In genomic region chr11:67485873-67486343, GRCh38 we compare ENCODE assay signal across 12 cellular contexts. TPM values are rescaled to one million over a fixed set of nuclear protein-coding genes. Genes with fewer than 3 reads are reported as not detected.
DNase-seq lines count a peak whose midpoint lies in the region; ATAC-seq and TF ChIP-seq lines count a peak whose summit lies in the region.
"Not testable (repeated sequence)": the region's sequence is repeated elsewhere in the genome, so short reads cannot be mapped to it uniquely, and the experiment has no call there.
"Had no signal": no experiment of that assay in that cellular context is flagged by ENCODE, and none has a peak within 500 bp of the region (broad histone marks: within the 10 kb centered on the region; RNA-seq: fewer than 3 reads in every experiment).

No MANE protein-coding gene starts in this region.

- H3K9me3 ChIP-seq in CD4-positive, CD25-positive, alpha-beta regulatory T cell (ENCODE audit: control insufficient read depth in 2 of 2, low read length in 2 of 2); Loucy (ENCODE audit: insufficient read depth, low read depth, low read length): not testable (repeated sequence)

- peaks cover 9 to 74% (median 51%) of the 10 kb centered on the region in 4 donors for H3K4me1 Mint-ChIP-seq in CD4-positive, CD25-positive, alpha-beta regulatory T cell
- H3K4me1 Mint-ChIP-seq in T-cell (peaks cover 65 to 69% (median 67%) of the 10 kb centered on the region in 3 donors), MCF 10A (ENCODE audit: insufficient read depth, unreplicated experiment) (peaks cover 36% of the 10 kb centered on the region)
- peaks cover 68% of the 10 kb centered on the region for H3K4me1 Mint-ChIP-seq in activated T-cell treated with anti-CD3 and anti-CD28 coated beads, Interleukin-2, amount 50 U/mL, for 4 hours (ENCODE audit: low read depth)
- peaks cover 83% of the 10 kb centered on the region for H3K4me1 Mint-ChIP-seq in stimulated activated effector memory CD8-positive, alpha-beta T cell treated with anti-CD3 and anti-CD28 coated beads, Interleukin-12 subunit alpha, Interleukin-12 subunit beta, amount 100 ng/mL, for 72 hours

- H2BK5ac ChIP-seq in mesendoderm (ENCODE audit: low read length) = not testable (repeated sequence)

- not testable (repeated sequence) for ATAC-seq in CD4-positive, CD25-positive, alpha-beta regulatory T cell (ENCODE audit: low read depth in 2 of 2); T-cell (replicated peaks in 1 of 4); activated T-cell treated with anti-CD3 and anti-CD28 coated beads, Interleukin-2, amount 50 U/mL, for 4 hours
- ATAC-seq in GM18520 (IDR thresholded peaks at IDR 0.05; ENCODE audit: unreplicated experiment) = peak; percentile 22
- peak; percentile 2 for ATAC-seq in stimulated activated effector memory CD8-positive, alpha-beta T cell treated with anti-CD3 and anti-CD28 coated beads, Interleukin-12 subunit alpha, Interleukin-12 subunit beta, amount 100 ng/mL, for 72 hours

- H3K27ac Mint-ChIP-seq in CD4-positive, CD25-positive, alpha-beta regulatory T cell = peak overlapping the region; percentile 95 to 99 (median 99)
- H3K27ac Mint-ChIP-seq in T-cell (peak overlapping the region; percentile 99), MCF 10A (ENCODE audit: low read depth, unreplicated experiment) (peak overlapping the region; percentile 4)
- peak overlapping the region; percentile 97 for H3K27ac Mint-ChIP-seq in stimulated activated effector memory CD8-positive, alpha-beta T cell treated with anti-CD3 and anti-CD28 coated beads, Interleukin-12 subunit alpha, Interleukin-12 subunit beta, amount 100 ng/mL, for 72 hours

- H3K4me3 Mint-ChIP-seq in CD4-positive, CD25-positive, alpha-beta regulatory T cell = peak overlapping the region; percentile 85 to 97 (median 88)
- H3K4me3 Mint-ChIP-seq in T-cell = peak overlapping the region; percentile 70 to 86 (median 70)
- H3K4me3 Mint-ChIP-seq in activated T-cell treated with anti-CD3 and anti-CD28 coated beads, Interleukin-2, amount 50 U/mL, for 4 hours = peak overlapping the region; percentile 66
- H3K4me3 Mint-ChIP-seq in MCF 10A (ENCODE audit: unreplicated experiment) = not testable (repeated sequence)
- peak overlapping the region; percentile 98 for H3K4me3 Mint-ChIP-seq in stimulated activated effector memory CD8-positive, alpha-beta T cell treated with anti-CD3 and anti-CD28 coated beads, Interleukin-12 subunit alpha, Interleukin-12 subunit beta, amount 100 ng/mL, for 72 hours

- H2BK15ac ChIP-seq in mesendoderm (replicated peaks; ENCODE audit: low read depth) = not testable (repeated sequence)

- DNase-seq in CD4-positive, CD25-positive, alpha-beta regulatory T cell = peak; percentile 24 to 83 (median 40)
- DNase-seq in T-cell (peak in 9 of 34 experiments; percentile 20 to 46 (median 31)), mesendoderm (peak; percentile 53)
- DNase-seq in activated T-cell treated with anti-CD3 and anti-CD28 coated beads, Interleukin-2, amount 50 U/mL, for 4 hours; MCF 10A (ENCODE audit: unreplicated experiment): not testable (repeated sequence)
- peak in 1 of 2 donors; percentile 86 for DNase-seq in stimulated activated effector memory CD8-positive, alpha-beta T cell treated with anti-CD3 and anti-CD28 coated beads, Interleukin-12 subunit alpha, Interleukin-12 subunit beta, amount 100 ng/mL, for 72 hours (ENCODE audit: low spot score in 2 of 2)

- not testable (repeated sequence) for H3K4ac ChIP-seq in mesendoderm (ENCODE audit: low read depth, low read length)

- not testable (repeated sequence) for H4K8ac ChIP-seq in mesendoderm (ENCODE audit: low read depth, low read length)

- not testable (repeated sequence) for H3K9me3 Mint-ChIP-seq in CD4-positive, CD25-positive, alpha-beta regulatory T cell; T-cell; activated T-cell treated with anti-CD3 and anti-CD28 coated beads, Interleukin-2, amount 50 U/mL, for 4 hours; MCF 10A (ENCODE audit: unreplicated experiment); stimulated activated effector memory CD8-positive, alpha-beta T cell treated with anti-CD3 and anti-CD28 coated beads, Interleukin-12 subunit alpha, Interleukin-12 subunit beta, amount 100 ng/mL, for 72 hours

- H3K9me2 ChIP-seq in Loucy (replicated peaks; ENCODE audit: low read depth, low read length) = not testable (repeated sequence)

- not testable (repeated sequence) for H3K23ac ChIP-seq in mesendoderm (ENCODE audit: low read length)

- intact Hi-C loops in MCF 10A (cut with micrococcal nuclease) = not testable (repeated sequence)

- POLR2A ChIA-PET in T-cell (lab: Charles Lee) (interaction anchor here in 1 of 2 donors (0.6 kb wide), 3 partner anchors 72 to 867 kb away, joined by 5 to 11 read pairs (median 9); no protein-coding TSS in a partner anchor), MCF 10A (lab: Yijun Ruan, JAX) (interaction anchor here (1.1 kb wide), 1 partner anchor 57 kb away, joined by 3 read pairs; no protein-coding TSS in a partner anchor)

- peak overlapping the region; percentile 70 for H3K4me2 ChIP-seq in Loucy (ENCODE audit: low read depth, low read length, poor library complexity, severe bottlenecking)
- H3K4me2 ChIP-seq in mesendoderm (ENCODE audit: low read length) = not testable (repeated sequence)

- not testable (repeated sequence) for H3K9ac ChIP-seq in Loucy (ENCODE audit: low read depth, low read length, poor library complexity, severe bottlenecking); mesendoderm (ENCODE audit: low read length)

- H3K27me3 ChIP-seq in CD4-positive, CD25-positive, alpha-beta regulatory T cell (ENCODE audit: control insufficient read depth, insufficient read depth, low read length); Loucy (ENCODE audit: insufficient read depth, low read length, poor library complexity, severe bottlenecking); mesendoderm (ENCODE audit: insufficient read depth, low read length, poor library complexity): not testable (repeated sequence)

- H3K27me3 Mint-ChIP-seq in CD4-positive, CD25-positive, alpha-beta regulatory T cell; T-cell; activated T-cell treated with anti-CD3 and anti-CD28 coated beads, Interleukin-2, amount 50 U/mL, for 4 hours (ENCODE audit: low read depth); MCF 10A (ENCODE audit: insufficient read depth, unreplicated experiment): not testable (repeated sequence)

- not testable (repeated sequence) for H2BK120ac ChIP-seq in mesendoderm (ENCODE audit: low read depth, low read length)

- not testable (repeated sequence) for H3K79me1 ChIP-seq in mesendoderm (ENCODE audit: low read length)

- peaks cover 14% of the 10 kb centered on the region for H4K20me1 ChIP-seq in Loucy (ENCODE audit: insufficient read depth, low read length, poor library complexity, severe bottlenecking)

- peaks cover 30% of the 10 kb centered on the region for H3K36me3 ChIP-seq in CD4-positive, CD25-positive, alpha-beta regulatory T cell (ENCODE audit: control insufficient read depth, insufficient read depth, low read length)
- H3K36me3 ChIP-seq in Loucy (ENCODE audit: insufficient read depth, low read length) = peaks cover 24% of the 10 kb centered on the region; the same call in 1 of the 2 replicates
- H3K36me3 ChIP-seq in mesendoderm (ENCODE audit: control insufficient read depth, insufficient read depth, low read length) = not testable (repeated sequence)

- peak overlapping the region; percentile 49 for H3K4me3 ChIP-seq in CD4-positive, CD25-positive, alpha-beta regulatory T cell (ENCODE audit: low read depth, low read length)
- peak overlapping the region; percentile 50 for H3K4me3 ChIP-seq in Loucy (ENCODE audit: low read length, poor library complexity, severe bottlenecking)
- H3K4me3 ChIP-seq in mesendoderm (ENCODE audit: low read length) = not testable (repeated sequence)

- H3K27ac ChIP-seq in CD4-positive, CD25-positive, alpha-beta regulatory T cell (ENCODE audit: insufficient read depth, low read length, poor library complexity, severe bottlenecking) = peak overlapping the region; percentile 92
- H3K27ac ChIP-seq in mesendoderm (ENCODE audit: low read depth, low read length) = not testable (repeated sequence)

- CTCF ChIA-PET in T-cell (lab: Charles Lee) = not testable (repeated sequence)
- CTCF ChIA-PET in MCF 10A (lab: Yijun Ruan, JAX) = interaction anchor here (0.6 to 1.2 kb wide), 4 partner anchors 16 to 173 kb away, joined by 3 to 5 read pairs (median 3); no protein-coding TSS in a partner anchor

- peaks cover 70% of the 10 kb centered on the region for H3K4me1 ChIP-seq in CD4-positive, CD25-positive, alpha-beta regulatory T cell (ENCODE audit: control insufficient read depth, insufficient read depth, low read length, poor library complexity, severe bottlenecking)
- peaks cover 30% of the 10 kb centered on the region for H3K4me1 ChIP-seq in Loucy (ENCODE audit: insufficient read depth, low read length, poor library complexity, severe bottlenecking)
- H3K4me1 ChIP-seq in mesendoderm (ENCODE audit: control insufficient read depth, low read depth, low read length) = not testable (repeated sequence)

- not testable (repeated sequence) for H3F3A ChIP-seq in Loucy (ENCODE audit: low read depth)

- peaks cover 18% of the 10 kb centered on the region for H3K36me3 Mint-ChIP-seq in CD4-positive, CD25-positive, alpha-beta regulatory T cell
- H3K36me3 Mint-ChIP-seq in T-cell (peaks cover 18% of the 10 kb centered on the region), MCF 10A (ENCODE audit: insufficient read depth, unreplicated experiment) (peaks cover 44% of the 10 kb centered on the region)
- H3K36me3 Mint-ChIP-seq in activated T-cell treated with anti-CD3 and anti-CD28 coated beads, Interleukin-2, amount 50 U/mL, for 4 hours (ENCODE audit: insufficient read depth) = peaks cover 21% of the 10 kb centered on the region
- peaks cover 81% of the 10 kb centered on the region for H3K36me3 Mint-ChIP-seq in stimulated activated effector memory CD8-positive, alpha-beta T cell treated with anti-CD3 and anti-CD28 coated beads, Interleukin-12 subunit alpha, Interleukin-12 subunit beta, amount 100 ng/mL, for 72 hours

- TF ChIP-seq CTCF in Loucy (conservative IDR thresholded peaks at IDR 0.05; ENCODE audit: low read length); MCF 10A (IDR thresholded peaks at IDR 0.05; ENCODE audit: unreplicated experiment): not testable (repeated sequence)

- peaks cover 42% of the 10 kb centered on the region for H3K79me2 ChIP-seq in Loucy (ENCODE audit: insufficient read depth, low read length)
- not testable (repeated sequence) for H3K79me2 ChIP-seq in mesendoderm (ENCODE audit: control insufficient read depth, insufficient read depth, low read length)

- not testable (repeated sequence) for H4K5ac ChIP-seq in mesendoderm (ENCODE audit: low read length)

- not testable (repeated sequence) for H3K56ac ChIP-seq in mesendoderm (ENCODE audit: low read length)

- BruUV-seq in MCF 10A (replicated peaks; lab: Mats Ljungman, UMichigan) = not testable (repeated sequence)

- no CpG with 5 or more reads among the region's 7 CpGs for WGBS in mesendoderm (ENCODE audit: extremely low coverage, insufficient coverage, low lambda C conversion rate)

- H2AK5ac ChIP-seq in mesendoderm (ENCODE audit: low read length) = not testable (repeated sequence)

- not testable (repeated sequence) for H3K18ac ChIP-seq in mesendoderm (ENCODE audit: low read length)

- H2AFZ ChIP-seq in Loucy (ENCODE audit: low read length) = not testable (repeated sequence)

RNA-seq across cellular contexts. Expression of gene AIP, which starts 3.1 kb away (rescaled TPM):
- total RNA-seq in CD4-positive, CD25-positive, alpha-beta regulatory T cell = 124 TPM
- polyA plus RNA-seq in CD4-positive, CD25-positive, alpha-beta regulatory T cell = 100 to 1,000 TPM; 200 to 234 (median 219) TPM
- 100 to 1,000 TPM; 114 to 168 (median 154) TPM for total RNA-seq in T-cell
- total RNA-seq in activated T-cell treated with anti-CD3 and anti-CD28 coated beads, Interleukin-2, amount 50 U/mL, for 4 hours = 100 to 1,000 TPM; 156 to 183 (median 166) TPM
- total RNA-seq in MCF 10A (2022) = 28.7 and 30.5 TPM in 2 replicates
- polyA plus RNA-seq in mesendoderm (2013, experiment 1 of 2) = 14.4 TPM
- polyA plus RNA-seq in mesendoderm (2013, experiment 2 of 2) = 14.2 TPM

RNA-seq across cellular contexts. Expression of gene TMEM134, which starts 16.9 kb away (rescaled TPM):
- total RNA-seq in CD4-positive, CD25-positive, alpha-beta regulatory T cell = 48.7 TPM
- 100 to 1,000 TPM; 148 to 228 (median 172) TPM for polyA plus RNA-seq in CD4-positive, CD25-positive, alpha-beta regulatory T cell
- total RNA-seq in T-cell (100 to 1,000 TPM in 3 of 5 donors, 10 to 100 TPM in 2; 59.9 to 113 (median 106) TPM), MCF 10A (2022) (49.7 and 50.1 TPM in 2 replicates)
- 10 to 100 TPM; 31.1 to 36.3 (median 32.9) TPM for total RNA-seq in activated T-cell treated with anti-CD3 and anti-CD28 coated beads, Interleukin-2, amount 50 U/mL, for 4 hours
- 27.8 TPM for polyA plus RNA-seq in mesendoderm (2013, experiment 1 of 2)
- 25.7 TPM for polyA plus RNA-seq in mesendoderm (2013, experiment 2 of 2)

RNA-seq across cellular contexts. Expression of gene PITPNM1, which starts 19.3 kb away (rescaled TPM):
- 116 TPM for total RNA-seq in CD4-positive, CD25-positive, alpha-beta regulatory T cell
- 10 to 100 TPM; 15.7 to 21.3 (median 17.6) TPM for polyA plus RNA-seq in CD4-positive, CD25-positive, alpha-beta regulatory T cell
- 100 to 1,000 TPM in 4 of 5 donors, 10 to 100 TPM in 1; 74.2 to 167 (median 149) TPM for total RNA-seq in T-cell
- total RNA-seq in activated T-cell treated with anti-CD3 and anti-CD28 coated beads, Interleukin-2, amount 50 U/mL, for 4 hours = 100 to 1,000 TPM in 1 of 3 donors, 10 to 100 TPM in 2; 88.8 to 118 (median 96.4) TPM
- 38.7 and 51.0 TPM in 2 replicates for total RNA-seq in MCF 10A (2022)
- 26.1 TPM for polyA plus RNA-seq in mesendoderm (2013, experiment 1 of 2)
- 26.5 TPM for polyA plus RNA-seq in mesendoderm (2013, experiment 2 of 2)

RNA-seq across cellular contexts. Expression of gene CDK2AP2, which starts 22.1 kb away (rescaled TPM):
- 38.5 TPM for total RNA-seq in CD4-positive, CD25-positive, alpha-beta regulatory T cell
- polyA plus RNA-seq in CD4-positive, CD25-positive, alpha-beta regulatory T cell = 100 to 1,000 TPM; 113 to 135 (median 128) TPM
- total RNA-seq in T-cell = 10 to 100 TPM; 31.0 to 90.8 (median 79.9) TPM
- total RNA-seq in activated T-cell treated with anti-CD3 and anti-CD28 coated beads, Interleukin-2, amount 50 U/mL, for 4 hours = 10 to 100 TPM; 79.1 to 89.1 (median 86.2) TPM
- 93.7 and 136 TPM in 2 replicates for total RNA-seq in MCF 10A (2022)
- polyA plus RNA-seq in mesendoderm (2013, experiment 1 of 2) = 46.8 TPM
- 48.6 TPM for polyA plus RNA-seq in mesendoderm (2013, experiment 2 of 2)

RNA-seq across cellular contexts. Expression of gene CABP4, which starts 30.8 kb away (rescaled TPM):
- 13.2 TPM for total RNA-seq in CD4-positive, CD25-positive, alpha-beta regulatory T cell
- polyA plus RNA-seq in CD4-positive, CD25-positive, alpha-beta regulatory T cell = 1 to 10 TPM in 1 of 4 donors, under 1 TPM in 3; 0.57 to 1.2 (median 0.92) TPM
- total RNA-seq in T-cell (10 to 100 TPM in 2 of 5 donors, 1 to 10 TPM in 3; 3.5 to 16.0 (median 5.6) TPM), MCF 10A (2022) (not detected in 2 replicates)
- 1 to 10 TPM in 2 of 3 donors, under 1 TPM in 1; 0.48 to 1.5 (median 1.1) TPM for total RNA-seq in activated T-cell treated with anti-CD3 and anti-CD28 coated beads, Interleukin-2, amount 50 U/mL, for 4 hours
- 0.06 TPM for polyA plus RNA-seq in mesendoderm (2013, experiment 1 of 2)
- polyA plus RNA-seq in mesendoderm (2013, experiment 2 of 2) = not detected
- total RNA-seq: ascending aorta, G401, GM23248 had no signal
- polyA plus RNA-seq: A549, GM23248 had no signal

Comparison
In these comparisons a context has a peak if more than half of its experiments do, and no peak if none do; other contexts are left out.
1. H3K27ac Mint-ChIP-seq: peak in every context shown above with its lines; median percentile 99 in CD4-positive, CD25-positive, alpha-beta regulatory T cell; 99 in T-cell; 97 in stimulated activated effector memory CD8-positive, alpha-beta T cell treated with anti-CD3 and anti-CD28 coated beads, Interleukin-12 subunit alpha, Interleukin-12 subunit beta, amount 100 ng/mL, for 72 hours; 4 in MCF 10A.